ENCODE assay signal across 1 cellular context in genomic region chr12:18258929-18259328, GRCh38.
TF ChIP-seq lines count a peak whose summit lies in the region.

No MANE protein-coding gene starts in this region.

TF ChIP-seq in GM23338, 12 proteins besides CTCF, POLR2A, EP300 and RAD21 (continued from another document):
- TF ChIP-seq REST (IDR thresholded peaks at IDR 0.05; ENCODE audit: unreplicated experiment) (no peak), STAT1 (IDR thresholded peaks at IDR 0.05; ENCODE audit: unreplicated experiment) (no peak), ZNF114 (CRISPR knock-in tag; IDR thresholded peaks at IDR 0.05) (no peak), ZNF462 (CRISPR knock-in tag; IDR thresholded peaks at IDR 0.05) (no peak), EZH2phosphoT487 (IDR thresholded peaks at IDR 0.05; ENCODE audit: unreplicated experiment) (no peak), POLR2AphosphoS5 (IDR thresholded peaks at IDR 0.05; ENCODE audit: low read depth) (no peak)
